9 cellular contexts compared by ENCODE assay signal in the genomic region with DNA sequence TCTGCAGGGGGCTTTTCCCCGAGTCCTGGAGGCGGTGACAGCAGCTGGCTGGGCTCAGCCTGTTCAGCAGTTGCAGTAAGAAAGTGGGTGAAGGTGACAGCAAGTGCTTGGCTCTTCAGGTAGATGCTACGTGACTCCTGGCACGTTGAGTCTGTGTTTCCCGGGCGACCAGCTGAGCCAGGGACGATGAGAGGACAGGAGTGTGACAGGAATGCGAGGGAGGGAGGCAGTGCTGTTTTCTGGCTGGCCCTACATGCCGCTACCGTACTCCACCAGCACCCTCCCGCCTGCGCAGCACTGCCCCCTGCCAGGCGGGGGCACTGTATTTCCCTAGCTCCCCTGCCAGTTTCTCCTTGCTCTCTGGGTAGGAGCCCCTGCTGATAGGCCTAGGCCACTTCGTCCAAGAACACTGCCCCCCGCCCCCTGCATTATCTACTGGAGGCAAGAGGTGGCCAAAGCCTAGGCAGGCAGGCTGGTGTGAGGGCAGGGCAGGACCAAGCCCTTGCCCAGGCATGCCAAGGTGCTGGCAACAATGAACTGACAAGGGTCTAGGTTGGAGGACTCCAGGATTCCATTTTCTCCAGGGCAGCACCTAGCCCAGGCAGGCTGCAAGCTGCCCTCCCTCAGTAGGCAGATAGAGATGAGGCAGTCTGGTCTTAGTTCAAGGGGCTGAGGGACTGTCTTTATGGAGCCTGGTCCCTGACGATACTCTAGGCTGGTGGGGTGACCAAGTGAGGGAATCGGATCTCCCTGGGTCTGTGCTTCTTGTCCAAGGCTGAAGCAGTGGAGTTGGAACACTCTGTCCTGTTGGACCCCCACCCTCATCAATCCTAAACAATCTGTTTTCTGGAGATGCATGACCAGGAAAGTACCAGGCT. TPM values are rescaled to one million over a fixed set of nuclear protein-coding genes. Genes with fewer than 3 reads are reported as not detected.
DNase-seq lines count a peak whose midpoint lies in the region; ATAC-seq, FAIRE-seq and TF ChIP-seq lines count a peak whose summit lies in the region.
"Had no signal": no experiment of that assay in that cellular context is flagged by ENCODE, and none has a peak within 500 bp of the region (broad histone marks: within the 10 kb centered on the region; RNA-seq: fewer than 3 reads in every experiment).

No MANE protein-coding gene starts in this region.

- peak overlapping the region; percentile 78 for H3K27ac Mint-ChIP-seq in WTC11

- no peak overlapping the region for H3K4me3 ChIP-seq in lower lobe of right lung

- no peaks in the 10 kb centered on the region for H3K9me3 ChIP-seq in lower lobe of right lung

- H3K27me3 Mint-ChIP-seq in WTC11 (ENCODE audit: low read depth), result peaks cover 9% of the 10 kb centered on the region

- peak; percentile 63 for ATAC-seq in WTC11
- ATAC-seq in lower lobe of right lung, result peak; percentile 88

- no peaks in the 10 kb centered on the region for H3K27me3 ChIP-seq in lower lobe of right lung (ENCODE audit: low read depth)

- TF ChIP-seq CTCF in D721Med (IDR thresholded peaks at IDR 0.05; ENCODE audit: insufficient read depth, missing control alignments) (peak; percentile 62), WTC11 (IDR thresholded peaks at IDR 0.05) (peak; percentile 34; the same call in 1 of the 2 replicates), lower lobe of right lung (IDR thresholded peaks at IDR 0.05) (peak; percentile 56)

- CTCF ChIA-PET in WTC11 (lab: Charles Lee), result interaction anchor here (0.6 to 7.0 kb wide), 46 partner anchors 10 to 420 kb away, joined by 3 to 68 read pairs (median 5); a partner anchor contains a TSS

- FAIRE-seq in D721Med (lab: Jason Lieb, UNC), result no peak

- intact Hi-C loops in lower lobe of right lung (cut with DNase I), result no loop called here

- H3K36me3 Mint-ChIP-seq in WTC11, result peaks cover 24% of the 10 kb centered on the region

- peaks cover 46% of the 10 kb centered on the region for H3K4me1 ChIP-seq in lower lobe of right lung

- POLR2A ChIA-PET in WTC11 (lab: Charles Lee), result interaction anchor here (0.5 to 2.8 kb wide), 7 partner anchors 27 to 226 kb away, joined by 3 to 12 read pairs (median 5); a partner anchor contains a TSS

- DNase-seq in D721Med (ENCODE audit: insufficient read length, low spot score) (no peak), HCEC 1CT (peak; percentile 61), NCI-H2107 (lab: John Stamatoyannopoulos, UW) (peak; percentile 62), WTC11 (ENCODE audit: low spot score) (peak; percentile 70), dedifferentiated amniotic fluid mesenchymal stem cell (ENCODE audit: extremely low spot score) (peak; percentile 38), lower lobe of right lung (peak; percentile 73), amniotic stem cell (lab: John Stamatoyannopoulos, UW) (no peak)
- DNase-seq in stimulated activated CD8-positive, alpha-beta memory T cell treated with anti-CD3 and anti-CD28 coated beads, Interleukin-4, amount 100 ng/mL, for 48 hours, result peak; percentile 69

- peaks cover 36% of the 10 kb centered on the region for H3K4me1 Mint-ChIP-seq in WTC11

- peak overlapping the region; percentile 34 for H3K27ac ChIP-seq in lower lobe of right lung

- no peaks in the 10 kb centered on the region for H3K9me3 Mint-ChIP-seq in WTC11

- H3K4me3 Mint-ChIP-seq in WTC11, result peak overlapping the region; percentile 55

- H3K36me3 ChIP-seq in lower lobe of right lung, result peaks cover 31% of the 10 kb centered on the region

TF ChIP-seq in WTC11, 78 proteins besides CTCF, POLR2A, EP300 and RAD21 (continues in another document):
- TF ChIP-seq, protein P1, sequence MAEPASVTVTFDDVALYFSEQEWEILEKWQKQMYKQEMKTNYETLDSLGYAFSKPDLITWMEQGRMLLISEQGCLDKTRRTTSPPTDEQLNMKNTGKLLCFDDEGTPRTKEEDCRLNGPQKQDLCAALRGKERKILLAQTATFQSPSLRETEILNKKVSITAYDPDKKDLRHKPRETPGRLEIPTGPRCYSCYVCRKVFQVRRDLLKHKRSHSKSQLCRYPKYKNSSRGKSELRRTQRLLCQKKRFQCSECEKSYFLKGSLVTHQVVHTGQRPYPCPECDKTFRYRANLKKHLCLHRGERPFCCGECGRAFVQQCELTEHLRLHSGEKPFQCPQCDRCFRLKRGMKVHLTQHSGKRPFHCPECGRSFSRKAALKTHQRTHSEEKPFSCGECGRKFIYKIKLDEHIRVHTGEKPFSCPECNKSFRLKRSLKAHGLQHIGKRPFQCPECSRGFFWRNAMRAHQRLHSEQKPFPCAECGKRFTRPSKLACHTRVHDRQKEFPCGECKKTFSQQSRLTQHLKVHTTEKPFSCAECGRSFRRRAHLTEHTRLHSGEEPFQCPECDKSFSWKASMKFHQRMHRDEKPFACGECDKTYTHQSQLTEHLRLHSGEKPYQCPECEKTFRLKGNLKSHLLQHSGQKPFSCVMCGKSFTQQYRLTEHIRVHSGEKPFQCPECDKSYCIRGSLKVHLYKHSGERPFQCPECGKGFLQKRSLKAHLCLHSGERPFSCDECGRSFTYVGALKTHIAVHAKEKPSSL (CRISPR knock-in tag; conservative IDR thresholded peaks at IDR 0.05), result peak; percentile 65; the same call in 1 of the 2 replicates
- TF ChIP-seq, protein P2, sequence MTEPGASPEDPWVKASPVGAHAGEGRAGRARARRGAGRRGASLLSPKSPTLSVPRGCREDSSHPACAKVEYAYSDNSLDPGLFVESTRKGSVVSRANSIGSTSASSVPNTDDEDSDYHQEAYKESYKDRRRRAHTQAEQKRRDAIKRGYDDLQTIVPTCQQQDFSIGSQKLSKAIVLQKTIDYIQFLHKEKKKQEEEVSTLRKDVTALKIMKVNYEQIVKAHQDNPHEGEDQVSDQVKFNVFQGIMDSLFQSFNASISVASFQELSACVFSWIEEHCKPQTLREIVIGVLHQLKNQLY (CRISPR knock-in tag; IDR thresholded peaks at IDR 0.05), result 0 out of 2 replicates have a peak, but pooled peaks have one; percentile 19
- TF ChIP-seq, protein P3, sequence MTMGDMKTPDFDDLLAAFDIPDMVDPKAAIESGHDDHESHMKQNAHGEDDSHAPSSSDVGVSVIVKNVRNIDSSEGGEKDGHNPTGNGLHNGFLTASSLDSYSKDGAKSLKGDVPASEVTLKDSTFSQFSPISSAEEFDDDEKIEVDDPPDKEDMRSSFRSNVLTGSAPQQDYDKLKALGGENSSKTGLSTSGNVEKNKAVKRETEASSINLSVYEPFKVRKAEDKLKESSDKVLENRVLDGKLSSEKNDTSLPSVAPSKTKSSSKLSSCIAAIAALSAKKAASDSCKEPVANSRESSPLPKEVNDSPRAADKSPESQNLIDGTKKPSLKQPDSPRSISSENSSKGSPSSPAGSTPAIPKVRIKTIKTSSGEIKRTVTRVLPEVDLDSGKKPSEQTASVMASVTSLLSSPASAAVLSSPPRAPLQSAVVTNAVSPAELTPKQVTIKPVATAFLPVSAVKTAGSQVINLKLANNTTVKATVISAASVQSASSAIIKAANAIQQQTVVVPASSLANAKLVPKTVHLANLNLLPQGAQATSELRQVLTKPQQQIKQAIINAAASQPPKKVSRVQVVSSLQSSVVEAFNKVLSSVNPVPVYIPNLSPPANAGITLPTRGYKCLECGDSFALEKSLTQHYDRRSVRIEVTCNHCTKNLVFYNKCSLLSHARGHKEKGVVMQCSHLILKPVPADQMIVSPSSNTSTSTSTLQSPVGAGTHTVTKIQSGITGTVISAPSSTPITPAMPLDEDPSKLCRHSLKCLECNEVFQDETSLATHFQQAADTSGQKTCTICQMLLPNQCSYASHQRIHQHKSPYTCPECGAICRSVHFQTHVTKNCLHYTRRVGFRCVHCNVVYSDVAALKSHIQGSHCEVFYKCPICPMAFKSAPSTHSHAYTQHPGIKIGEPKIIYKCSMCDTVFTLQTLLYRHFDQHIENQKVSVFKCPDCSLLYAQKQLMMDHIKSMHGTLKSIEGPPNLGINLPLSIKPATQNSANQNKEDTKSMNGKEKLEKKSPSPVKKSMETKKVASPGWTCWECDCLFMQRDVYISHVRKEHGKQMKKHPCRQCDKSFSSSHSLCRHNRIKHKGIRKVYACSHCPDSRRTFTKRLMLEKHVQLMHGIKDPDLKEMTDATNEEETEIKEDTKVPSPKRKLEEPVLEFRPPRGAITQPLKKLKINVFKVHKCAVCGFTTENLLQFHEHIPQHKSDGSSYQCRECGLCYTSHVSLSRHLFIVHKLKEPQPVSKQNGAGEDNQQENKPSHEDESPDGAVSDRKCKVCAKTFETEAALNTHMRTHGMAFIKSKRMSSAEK (CRISPR knock-in tag; IDR thresholded peaks at IDR 0.05; ENCODE audit: borderline replicate concordance), result peak; percentile 53; the same call in 1 of the 2 replicates
- TF ChIP-seq ZNF232 (CRISPR knock-in tag; IDR thresholded peaks at IDR 0.05) (no peak), GRHL2 (CRISPR knock-in tag; IDR thresholded peaks at IDR 0.05; ENCODE audit: insufficient replicate concordance, severe bottlenecking) (no peak), FOXP1 (CRISPR knock-in tag; IDR thresholded peaks at IDR 0.05; ENCODE audit: borderline replicate concordance) (peak; percentile 70; the same call in 1 of the 2 replicates), MYBL2 (CRISPR knock-in tag; IDR thresholded peaks at IDR 0.05) (no peak), ESRRA (CRISPR knock-in tag; IDR thresholded peaks at IDR 0.05; ENCODE audit: borderline replicate concordance) (no peak), FOXK1 (CRISPR knock-in tag; IDR thresholded peaks at IDR 0.05) (0 out of 2 replicates have a peak, but pooled peaks have one; percentile 36), ZNF121 (CRISPR knock-in tag; IDR thresholded peaks at IDR 0.05) (no peak), PRRX2 (CRISPR knock-in tag; IDR thresholded peaks at IDR 0.05) (peak; percentile 85; the same call in 1 of the 2 replicates), ZNF671 (CRISPR knock-in tag; IDR thresholded peaks at IDR 0.05) (peak; percentile 70), NFATC4 (CRISPR knock-in tag; IDR thresholded peaks at IDR 0.05) (peak; percentile 74; the same call in 1 of the 2 replicates), KAT7 (CRISPR knock-in tag; IDR thresholded peaks at IDR 0.05; ENCODE audit: borderline replicate concordance) (no peak), TEAD1 (CRISPR knock-in tag; IDR thresholded peaks at IDR 0.05) (peak; percentile 61; the same call in 1 of the 2 replicates)
- TF ChIP-seq, protein P4, sequence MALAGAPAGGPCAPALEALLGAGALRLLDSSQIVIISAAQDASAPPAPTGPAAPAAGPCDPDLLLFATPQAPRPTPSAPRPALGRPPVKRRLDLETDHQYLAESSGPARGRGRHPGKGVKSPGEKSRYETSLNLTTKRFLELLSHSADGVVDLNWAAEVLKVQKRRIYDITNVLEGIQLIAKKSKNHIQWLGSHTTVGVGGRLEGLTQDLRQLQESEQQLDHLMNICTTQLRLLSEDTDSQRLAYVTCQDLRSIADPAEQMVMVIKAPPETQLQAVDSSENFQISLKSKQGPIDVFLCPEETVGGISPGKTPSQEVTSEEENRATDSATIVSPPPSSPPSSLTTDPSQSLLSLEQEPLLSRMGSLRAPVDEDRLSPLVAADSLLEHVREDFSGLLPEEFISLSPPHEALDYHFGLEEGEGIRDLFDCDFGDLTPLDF (CRISPR knock-in tag; IDR thresholded peaks at IDR 0.05), result peak; percentile 61; the same call in 1 of the 2 replicates

RNA-seq across cellular contexts. Expression of a gene that starts 19.2 kb away (rescaled TPM):
- total RNA-seq in WTC11 (2021) (58.6 to 61.6 TPM (median 59.1 TPM) in 3 replicates), lower lobe of right lung (30.2 TPM)

RNA-seq across cellular contexts. Expression of a gene that starts 23.6 kb away (rescaled TPM):
- total RNA-seq in WTC11 (2021) (0.16 to 0.35 TPM (median 0.32 TPM) in 3 replicates), lower lobe of right lung (2.6 TPM)
- total RNA-seq: T-helper 2 cell treated with Interferon-gamma antibody and Interleukin-4, amounts not matched to agents 100 ng/mL and 5 ng/mL, for 36 hours had no signal

RNA-seq across cellular contexts. Expression of a gene that starts 32.8 kb away (rescaled TPM):
- total RNA-seq in WTC11 (2021) (28.6 to 31.6 TPM (median 30.1 TPM) in 3 replicates), lower lobe of right lung (19.2 TPM)

RNA-seq across cellular contexts. Expression of a gene that starts 39.3 kb away (rescaled TPM):
- total RNA-seq in WTC11 (2021), result 61.1 to 76.4 TPM (median 63.4 TPM) in 3 replicates
- 90.9 TPM for total RNA-seq in lower lobe of right lung

Comparison
In these comparisons a context has a peak if more than half of its experiments do, and no peak if none do; other contexts are left out.
1. DNase-seq: peak in HCEC 1CT (single experiment), NCI-H2107 (single experiment), WTC11 (single experiment), dedifferentiated amniotic fluid mesenchymal stem cell (single experiment), lower lobe of right lung (single experiment) and stimulated activated CD8-positive, alpha-beta memory T cell treated with anti-CD3 and anti-CD28 coated beads, Interleukin-4, amount 100 ng/mL, for 48 hours (single experiment); none in D721Med (single experiment) and amniotic stem cell (single experiment).
2. Peak in every context shown above with its lines, with median percentiles within 50 percentile points of each other: CTCF ChIP-seq.